Comparison of ENCODE assay signal across 22 cellular contexts in the genomic region with DNA sequence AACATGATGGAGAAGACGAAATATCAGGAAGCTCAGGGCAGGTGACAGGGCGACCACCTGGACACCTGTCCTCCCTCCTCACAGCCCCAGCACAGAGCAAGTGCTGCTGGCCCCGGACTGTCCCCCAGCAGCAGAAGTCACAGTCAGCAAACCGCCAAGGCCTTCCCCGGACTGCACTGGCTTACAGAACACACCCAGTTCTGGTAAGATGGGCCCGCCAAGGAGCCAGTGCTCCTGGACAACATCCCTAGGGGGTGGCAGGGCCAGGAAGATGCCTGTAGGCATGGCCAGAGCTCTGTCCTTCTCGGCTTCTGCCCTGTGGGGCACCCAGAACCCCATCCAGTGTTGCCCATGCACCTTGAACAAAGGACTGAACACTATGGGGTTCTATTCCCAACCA.
DNase-seq lines count a peak whose midpoint lies in the region; ATAC-seq and TF ChIP-seq lines count a peak whose summit lies in the region.
"Had no signal": no experiment of that assay in that cellular context is flagged by ENCODE, and none has a peak within 500 bp of the region (broad histone marks: within the 10 kb centered on the region; RNA-seq: fewer than 3 reads in every experiment).

No MANE protein-coding gene starts in this region.

- no peaks in the 10 kb centered on the region for H3K9me3 ChIP-seq in CD8-positive, alpha-beta T cell (ENCODE audit: low read length)
- H3K9me3 ChIP-seq in tibial nerve (no peaks in the 10 kb centered on the region), colonic mucosa (no peaks in the 10 kb centered on the region)
- H3K9me3 ChIP-seq: adrenal gland, BE2C, SJCRH30 had no signal

- POLR2A ChIA-PET in CD8-positive, alpha-beta T cell (lab: Charles Lee), result interaction anchor here (0.6 to 63.2 kb wide), 5 partner anchors 9 to 417 kb away, joined by 3 to 2179 read pairs (median 5); a partner anchor contains a TSS

- no peak overlapping the region for H3K9ac ChIP-seq in colonic mucosa (ENCODE audit: low read depth in 2 of 2, low read length in 2 of 2)
- H3K9ac ChIP-seq: neural progenitor cell had no signal

- peak overlapping the region; percentile 12 for H3K4me3 ChIP-seq in CD8-positive, alpha-beta T cell (ENCODE audit: low read depth, low read length)
- H3K4me3 ChIP-seq in tibial nerve (no peak overlapping the region), colonic mucosa (no peak overlapping the region)
- H3K4me3 ChIP-seq: adrenal gland, neural progenitor cell, SJCRH30 had no signal

- H3K27ac Mint-ChIP-seq in activated CD4-positive, alpha-beta T cell treated with anti-CD3 and anti-CD28 coated beads, Interleukin-2, amount 10 ng/mL, durations not matched to agents 24 days and 14 days, result peak overlapping the region; percentile 89
- H3K27ac Mint-ChIP-seq in CD8-positive, alpha-beta T cell, result peak overlapping the region; percentile 99
- peak overlapping the region; percentile 96 for H3K27ac Mint-ChIP-seq in activated T-helper 2 cell treated with anti-CD3 and anti-CD28 coated beads, Interferon-gamma antibody, Interleukin-2, Interleukin-4, amounts not matched to agents 10 μg/mL and 5 μg/mL and 100 μg/mL, durations not matched to agents 14 hours and 24 hours and 36 hours
- peak overlapping the region; percentile 84 to 89 for H3K27ac Mint-ChIP-seq in natural killer cell
- H3K27ac Mint-ChIP-seq: activated B cell treated with CpG ODN at 0.5 μM for 24 hours, neural progenitor cell had no signal

- H3K27ac ChIP-seq in CD8-positive, alpha-beta T cell (ENCODE audit: low read depth, low read length), result peak overlapping the region; percentile 27
- H3K27ac ChIP-seq in tibial nerve (no peak overlapping the region), colonic mucosa (no peak overlapping the region)
- H3K27ac ChIP-seq: adrenal gland, neural progenitor cell, SJCRH30 had no signal

- no peaks in the 10 kb centered on the region for H3K27me3 ChIP-seq in CD8-positive, alpha-beta T cell (ENCODE audit: insufficient read depth, low read length)
- H3K27me3 ChIP-seq in tibial nerve, result no peaks in the 10 kb centered on the region
- H3K27me3 ChIP-seq in colonic mucosa, result no peaks in the 10 kb centered on the region
- H3K27me3 ChIP-seq: adrenal gland, neural progenitor cell, SJCRH30 had no signal

- TF ChIP-seq POLR2A in tibial nerve (IDR thresholded peaks at IDR 0.05), result no peak

- H3K27me3 Mint-ChIP-seq in activated CD4-positive, alpha-beta T cell treated with anti-CD3 and anti-CD28 coated beads, Interleukin-2, amount 10 ng/mL, durations not matched to agents 24 days and 14 days, result no peaks in the 10 kb centered on the region
- no peaks in the 10 kb centered on the region for H3K27me3 Mint-ChIP-seq in CD8-positive, alpha-beta T cell (ENCODE audit: low read depth)
- no peaks in the 10 kb centered on the region for H3K27me3 Mint-ChIP-seq in activated T-helper 2 cell treated with anti-CD3 and anti-CD28 coated beads, Interferon-gamma antibody, Interleukin-2, Interleukin-4, amounts not matched to agents 10 μg/mL and 5 μg/mL and 100 μg/mL, durations not matched to agents 14 hours and 24 hours and 36 hours (ENCODE audit: low read depth)
- no peaks in the 10 kb centered on the region for H3K27me3 Mint-ChIP-seq in natural killer cell (ENCODE audit: low read depth in 2 of 2)

- peak overlapping the region; percentile 90 for H3K4me3 Mint-ChIP-seq in activated CD4-positive, alpha-beta T cell treated with anti-CD3 and anti-CD28 coated beads, Interleukin-2, amount 10 ng/mL, durations not matched to agents 24 days and 14 days
- peak overlapping the region; percentile 87 for H3K4me3 Mint-ChIP-seq in CD8-positive, alpha-beta T cell
- no peak overlapping the region for H3K4me3 Mint-ChIP-seq in activated T-helper 2 cell treated with anti-CD3 and anti-CD28 coated beads, Interferon-gamma antibody, Interleukin-2, Interleukin-4, amounts not matched to agents 10 μg/mL and 5 μg/mL and 100 μg/mL, durations not matched to agents 14 hours and 24 hours and 36 hours (ENCODE audit: low read depth)
- peak overlapping the region; percentile 7 for H3K4me3 Mint-ChIP-seq in natural killer cell
- H3K4me3 Mint-ChIP-seq: activated B cell treated with CpG ODN at 0.5 μM for 24 hours, neural progenitor cell had no signal

- no peak for DNase-seq in activated CD4-positive, alpha-beta T cell treated with anti-CD3 and anti-CD28 coated beads, Interleukin-2, amount 10 ng/mL, durations not matched to agents 24 days and 14 days
- DNase-seq in activated CD4-positive, alpha-beta T cell treated with anti-CD3 and anti-CD28 coated beads, Interleukin-2, amount 50 U/mL, for 1 hour, result no peak
- peak in 1 of 7 experiments; percentile 25 for DNase-seq in CD8-positive, alpha-beta T cell
- no peak for DNase-seq in activated T-helper 2 cell treated with anti-CD3 and anti-CD28 coated beads, Interferon-gamma antibody, Interleukin-2, Interleukin-4, amounts not matched to agents 10 μg/mL and 5 μg/mL and 100 μg/mL, durations not matched to agents 14 hours and 24 hours and 36 hours (ENCODE audit: low spot score)
- no peak for DNase-seq in natural killer cell
- DNase-seq in tibial nerve (ENCODE audit: low spot score in 2 of 2), result no peak
- no peak for DNase-seq in colonic mucosa
- DNase-seq: activated B cell treated with CpG ODN at 0.5 μM for 24 hours; activated CD8-positive, alpha-beta memory T cell treated with anti-CD3 and anti-CD28 coated beads, Interleukin-2, amount 50 U/mL, for 4 hours; adrenal gland; BE2C; dermis blood vessel endothelial cell; immature natural killer cell; left ventricle myocardium superior; midbrain; NCI-H1092 treated with DMSO at 0.1 percent for 48 hours; NCI-H2029 treated with DMSO at 0.1 percent for 48 hours; SJCRH30; stimulated activated CD4-positive, alpha-beta T cell treated with anti-CD3 and anti-CD28 coated beads, Interleukin-4, amount 100 ng/mL, for 4 hours had no signal

- CTCF ChIA-PET in CD8-positive, alpha-beta T cell (lab: Charles Lee), result interaction anchor here (0.8 to 12.2 kb wide), 2 partner anchors 42 to 71 kb away, joined by 3 to 120 read pairs; no protein-coding TSS in a partner anchor

- H3K36me3 Mint-ChIP-seq in activated CD4-positive, alpha-beta T cell treated with anti-CD3 and anti-CD28 coated beads, Interleukin-2, amount 10 ng/mL, durations not matched to agents 24 days and 14 days (ENCODE audit: low read depth), result peaks cover 31% of the 10 kb centered on the region
- peaks cover 70% of the 10 kb centered on the region for H3K36me3 Mint-ChIP-seq in CD8-positive, alpha-beta T cell
- peaks cover 32% of the 10 kb centered on the region for H3K36me3 Mint-ChIP-seq in activated T-helper 2 cell treated with anti-CD3 and anti-CD28 coated beads, Interferon-gamma antibody, Interleukin-2, Interleukin-4, amounts not matched to agents 10 μg/mL and 5 μg/mL and 100 μg/mL, durations not matched to agents 14 hours and 24 hours and 36 hours (ENCODE audit: low read depth)
- no peaks in the 10 kb centered on the region for H3K36me3 Mint-ChIP-seq in natural killer cell
- H3K36me3 Mint-ChIP-seq: neural progenitor cell had no signal

- peaks cover 100% of the 10 kb centered on the region for H3K4me1 ChIP-seq in CD8-positive, alpha-beta T cell (ENCODE audit: insufficient read depth, low read length)
- H3K4me1 ChIP-seq in tibial nerve (peaks cover 0 to 33% (median 7%) of the 10 kb centered on the region in 4 donors), colonic mucosa (no peaks in the 10 kb centered on the region)
- H3K4me1 ChIP-seq: BE2C had no signal

- peaks cover 27% of the 10 kb centered on the region for H3K36me3 ChIP-seq in CD8-positive, alpha-beta T cell (ENCODE audit: insufficient read depth, low read length)
- H3K36me3 ChIP-seq in tibial nerve (no peaks in the 10 kb centered on the region), colonic mucosa (no peaks in the 10 kb centered on the region)
- H3K36me3 ChIP-seq: adrenal gland, BE2C, neural progenitor cell, SJCRH30 had no signal

- intact Hi-C loops in activated CD4-positive, alpha-beta T cell treated with anti-CD3 and anti-CD28 coated beads, Interleukin-2, amount 10 ng/mL, durations not matched to agents 24 days and 14 days (cut with micrococcal nuclease), result loop anchor here (5.0 kb wide), 1 partner anchor 1017 kb away; no protein-coding TSS in a partner anchor
- intact Hi-C loops in CD8-positive, alpha-beta T cell (cut with DNase I, micrococcal nuclease), result loop anchor here (5.0 to 10.0 kb wide), 3 partner anchors 1057 to 1737 kb away; no protein-coding TSS in a partner anchor
- intact Hi-C loops in activated T-helper 2 cell treated with anti-CD3 and anti-CD28 coated beads, Interferon-gamma antibody, Interleukin-2, Interleukin-4, amounts not matched to agents 10 μg/mL and 5 μg/mL and 100 μg/mL, durations not matched to agents 14 hours and 24 hours and 36 hours (cut with micrococcal nuclease), result loop anchor here (5.0 kb wide), 1 partner anchor 1017 kb away; no protein-coding TSS in a partner anchor
- intact Hi-C loops in natural killer cell (cut with micrococcal nuclease), result loop anchor here (5.0 kb wide), 1 partner anchor 38 kb away; no protein-coding TSS in a partner anchor
- intact Hi-C loops in colonic mucosa (cut with DNase I), result no loop called here

- no peak for TF ChIP-seq CTCF in CD8-positive, alpha-beta T cell (IDR thresholded peaks at IDR 0.05)
- TF ChIP-seq CTCF in natural killer cell (IDR thresholded peaks at IDR 0.05), result no peak
- no peak for TF ChIP-seq CTCF in tibial nerve (IDR thresholded peaks at IDR 0.05)
- no peak for TF ChIP-seq CTCF in colonic mucosa (IDR thresholded peaks at IDR 0.05)

- WGBS in tibial nerve, 2 donors, result 92 to 95% methylated on average over 7 of the region's 7 CpGs

- no peak for TF ChIP-seq EP300 in tibial nerve (IDR thresholded peaks at IDR 0.05)

- ATAC-seq in CD8-positive, alpha-beta T cell, result no peak
- ATAC-seq in natural killer cell, result no peak
- ATAC-seq in GM19463 (IDR thresholded peaks at IDR 0.05; ENCODE audit: unreplicated experiment), result no peak
- ATAC-seq: left ventricle myocardium superior, Panc1 had no signal

- H3K9me3 Mint-ChIP-seq in activated CD4-positive, alpha-beta T cell treated with anti-CD3 and anti-CD28 coated beads, Interleukin-2, amount 10 ng/mL, durations not matched to agents 24 days and 14 days, result no peaks in the 10 kb centered on the region
- H3K9me3 Mint-ChIP-seq in CD8-positive, alpha-beta T cell, result no peaks in the 10 kb centered on the region
- H3K9me3 Mint-ChIP-seq in activated T-helper 2 cell treated with anti-CD3 and anti-CD28 coated beads, Interferon-gamma antibody, Interleukin-2, Interleukin-4, amounts not matched to agents 10 μg/mL and 5 μg/mL and 100 μg/mL, durations not matched to agents 14 hours and 24 hours and 36 hours, result no peaks in the 10 kb centered on the region
- H3K9me3 Mint-ChIP-seq in natural killer cell, result no peaks in the 10 kb centered on the region
- H3K9me3 Mint-ChIP-seq: activated B cell treated with CpG ODN at 0.5 μM for 24 hours, immature natural killer cell, neural progenitor cell had no signal

- H3K4me1 Mint-ChIP-seq in activated CD4-positive, alpha-beta T cell treated with anti-CD3 and anti-CD28 coated beads, Interleukin-2, amount 10 ng/mL, durations not matched to agents 24 days and 14 days, result peaks cover 93% of the 10 kb centered on the region
- H3K4me1 Mint-ChIP-seq in CD8-positive, alpha-beta T cell (ENCODE audit: low read depth), result peaks cover 98% of the 10 kb centered on the region
- H3K4me1 Mint-ChIP-seq in activated T-helper 2 cell treated with anti-CD3 and anti-CD28 coated beads, Interferon-gamma antibody, Interleukin-2, Interleukin-4, amounts not matched to agents 10 μg/mL and 5 μg/mL and 100 μg/mL, durations not matched to agents 14 hours and 24 hours and 36 hours (ENCODE audit: low read depth), result peaks cover 82% of the 10 kb centered on the region
- H3K4me1 Mint-ChIP-seq in natural killer cell, result peaks cover 67 to 85% of the 10 kb centered on the region in 2 donors
- H3K4me1 Mint-ChIP-seq: activated B cell treated with CpG ODN at 0.5 μM for 24 hours had no signal
